16 cellular contexts compared by ENCODE assay signal in the genomic region with DNA sequence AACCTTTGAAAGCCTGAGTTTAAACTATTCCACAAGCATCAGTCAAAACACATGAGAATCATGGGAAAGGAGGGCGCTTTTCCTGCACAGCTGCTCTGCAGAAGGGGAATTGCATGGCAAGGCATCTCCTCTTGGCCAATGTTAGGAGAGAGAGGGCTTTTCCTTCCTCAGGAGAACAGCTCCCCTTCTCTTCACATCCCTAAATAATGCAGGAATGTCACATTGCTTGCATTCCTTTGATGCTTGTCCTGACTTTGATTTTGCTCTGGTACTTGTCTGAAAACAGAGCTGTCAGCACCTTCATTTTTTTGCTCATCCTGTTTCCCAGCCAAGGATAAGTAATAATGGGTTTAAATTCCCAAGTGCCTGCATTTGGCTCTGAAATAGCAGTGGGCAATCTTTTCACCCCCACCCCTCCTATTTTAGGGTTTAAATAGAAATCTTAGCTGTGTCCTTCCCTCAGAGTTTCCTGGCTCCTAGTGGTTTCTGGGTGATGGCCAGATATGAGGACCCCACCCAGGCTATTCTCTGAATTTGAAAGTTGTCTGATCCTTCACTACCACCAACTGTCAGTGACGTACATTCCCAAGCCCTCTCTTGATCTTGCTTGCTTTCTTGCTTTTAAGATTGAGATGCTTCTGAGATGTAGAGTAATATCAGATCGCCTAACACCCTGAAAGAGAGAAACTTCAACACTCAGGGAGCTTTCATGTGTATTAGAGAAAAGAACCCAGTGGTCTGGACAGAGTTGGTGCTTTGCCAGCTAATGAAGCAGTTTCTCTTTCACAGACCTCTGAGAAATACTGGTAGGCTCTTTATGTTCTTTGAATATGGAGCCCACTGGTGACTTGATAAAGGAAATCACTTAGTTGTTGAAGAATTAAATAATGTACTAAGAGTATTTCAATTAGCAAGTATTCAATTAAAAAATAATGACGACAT.
DNase-seq lines count a peak whose midpoint lies in the region; ATAC-seq and TF ChIP-seq lines count a peak whose summit lies in the region.
"Had no signal": no experiment of that assay in that cellular context is flagged by ENCODE, and none has a peak within 500 bp of the region (broad histone marks: within the 10 kb centered on the region; RNA-seq: fewer than 3 reads in every experiment).

No MANE protein-coding gene starts in this region.

- H3K27me3 ChIP-seq in SJCRH30 (peaks cover 6% of the 10 kb centered on the region; the same call in 1 of the 2 replicates), uterus (no peaks in the 10 kb centered on the region)

- H3K9me3 ChIP-seq in SJCRH30 (replicated peaks) (no peaks in the 10 kb centered on the region), uterus (no peaks in the 10 kb centered on the region)

- H3K27ac ChIP-seq in SJCRH30, result no peak overlapping the region
- no peak overlapping the region for H3K27ac ChIP-seq in uterus
- H3K27ac ChIP-seq: parathyroid adenoma had no signal

- no peaks in the 10 kb centered on the region for H3K27me3 Mint-ChIP-seq in nephron (ENCODE audit: low read depth)

- ATAC-seq in GM21717 (IDR thresholded peaks at IDR 0.05; ENCODE audit: unreplicated experiment), result no peak
- ATAC-seq: activated CD8-positive, alpha-beta memory T cell treated with anti-CD3 and anti-CD28 coated beads, Interleukin-2, amount 10 ng/mL, durations not matched to agents 7 days and 5 days had no signal

- peaks cover 6% of the 10 kb centered on the region; the same call in 1 of the 2 replicates for H3K4me1 ChIP-seq in SJCRH30
- H3K4me1 ChIP-seq in uterus, result no peaks in the 10 kb centered on the region
- H3K4me1 ChIP-seq: parathyroid adenoma had no signal

- intact Hi-C loops in uterus (cut with DNase I; ENCODE audit: low total_unique reads), result no loop called here

- no peak for TF ChIP-seq CTCF in fibroblast of the aortic adventitia (IDR thresholded peaks at IDR 0.05; ENCODE audit: insufficient read depth, low read length)
- no peak for TF ChIP-seq CTCF in nephron (IDR thresholded peaks at IDR 0.05; ENCODE audit: unreplicated experiment in 3 of 3)
- no peak for TF ChIP-seq CTCF in uterus (IDR thresholded peaks at IDR 0.05)

- H3K4me3 Mint-ChIP-seq in nephron, result peak overlapping the region in 1 of 3 experiments; percentile 15
- H3K4me3 Mint-ChIP-seq: activated CD8-positive, alpha-beta memory T cell treated with anti-CD3 and anti-CD28 coated beads, Interleukin-2, amount 10 ng/mL, durations not matched to agents 7 days and 5 days; activated naive CD8-positive, alpha-beta T cell; B cell; dendritic cell treated with granulocyte-macrophage colony-stimulating factor and Interleukin-4, amounts not matched to agents 40 ng/mL and 50 ng/mL, for 4 days had no signal

- H3K36me3 Mint-ChIP-seq in nephron (ENCODE audit: low read depth), result no peaks in the 10 kb centered on the region
- H3K36me3 Mint-ChIP-seq: activated CD8-positive, alpha-beta memory T cell treated with anti-CD3 and anti-CD28 coated beads, Interleukin-2, amount 10 ng/mL, durations not matched to agents 7 days and 5 days; activated naive CD8-positive, alpha-beta T cell had no signal

- peaks cover 32% of the 10 kb centered on the region for H3K4me1 Mint-ChIP-seq in nephron
- H3K4me1 Mint-ChIP-seq: activated CD8-positive, alpha-beta memory T cell treated with anti-CD3 and anti-CD28 coated beads, Interleukin-2, amount 10 ng/mL, durations not matched to agents 7 days and 5 days; B cell had no signal

- no peak for TF ChIP-seq POLR2A in uterus (IDR thresholded peaks at IDR 0.05)

- DNase-seq in GM03348 (ENCODE audit: low spot score) (peak; percentile 5), SJCRH30 (peak; percentile 8 to 9), fibroblast of the aortic adventitia (ENCODE audit: low read depth) (peak; percentile 14), uterus (no peak), NCI-H2081 treated with DMSO at 0.1 percent for 48 hours (lab: John Stamatoyannopoulos, UW) (no peak)
- no peak for DNase-seq in stimulated activated CD4-positive, alpha-beta T cell treated with anti-CD3 and anti-CD28 coated beads, Interleukin-1b, Interleukin-23, amount 100 ng/mL, for 48 hours
- DNase-seq: activated CD8-positive, alpha-beta memory T cell treated with anti-CD3 and anti-CD28 coated beads, Interleukin-2, amount 10 ng/mL, durations not matched to agents 7 days and 5 days; mammary epithelial cell; NCI-H524 treated with DMSO at 0.1 percent for 48 hours; SHP77 treated with DMSO at 0.1 percent for 48 hours had no signal

- no peaks in the 10 kb centered on the region for H3K9me3 Mint-ChIP-seq in nephron
- H3K9me3 Mint-ChIP-seq: dendritic cell treated with granulocyte-macrophage colony-stimulating factor and Interleukin-4, amounts not matched to agents 40 ng/mL and 50 ng/mL, for 4 days had no signal

- H3K36me3 ChIP-seq in SJCRH30 (no peaks in the 10 kb centered on the region), uterus (no peaks in the 10 kb centered on the region)

- peak overlapping the region in 2 of 3 experiments; percentile 64 to 71 for H3K27ac Mint-ChIP-seq in nephron
- H3K27ac Mint-ChIP-seq: activated CD8-positive, alpha-beta memory T cell treated with anti-CD3 and anti-CD28 coated beads, Interleukin-2, amount 10 ng/mL, durations not matched to agents 7 days and 5 days; activated naive CD8-positive, alpha-beta T cell; B cell; dendritic cell treated with granulocyte-macrophage colony-stimulating factor and Interleukin-4, amounts not matched to agents 40 ng/mL and 50 ng/mL, for 4 days had no signal

- H3K4me3 ChIP-seq in SJCRH30 (no peak overlapping the region), fibroblast of the aortic adventitia (ENCODE audit: low read depth, low read length) (no peak overlapping the region), uterus (no peak overlapping the region)

Comparison
In these comparisons a context has a peak if more than half of its experiments do, and no peak if none do; other contexts are left out.
1. DNase-seq: peak in GM03348 (single experiment), SJCRH30 (2 of 2) and fibroblast of the aortic adventitia (single experiment); none in stimulated activated CD4-positive, alpha-beta T cell treated with anti-CD3 and anti-CD28 coated beads, Interleukin-1b, Interleukin-23, amount 100 ng/mL, for 48 hours (single experiment), uterus (0 of 2) and NCI-H2081 treated with DMSO at 0.1 percent for 48 hours (single experiment).